In genomic region chr2:78892310-78892709, GRCh38 we compare ENCODE assay signal across 1 cellular context.
TF ChIP-seq lines count a peak whose summit lies in the region.

No MANE protein-coding gene starts in this region.

TF ChIP-seq in GM23338, 12 proteins besides CTCF, POLR2A, EP300 and RAD21 (continued from another document):
- TF ChIP-seq ZNF462 (CRISPR knock-in tag; IDR thresholded peaks at IDR 0.05) (no peak), ZNF114 (CRISPR knock-in tag; IDR thresholded peaks at IDR 0.05) (no peak)
